ENCODE assay signal across 29 cellular contexts in the genomic region with DNA sequence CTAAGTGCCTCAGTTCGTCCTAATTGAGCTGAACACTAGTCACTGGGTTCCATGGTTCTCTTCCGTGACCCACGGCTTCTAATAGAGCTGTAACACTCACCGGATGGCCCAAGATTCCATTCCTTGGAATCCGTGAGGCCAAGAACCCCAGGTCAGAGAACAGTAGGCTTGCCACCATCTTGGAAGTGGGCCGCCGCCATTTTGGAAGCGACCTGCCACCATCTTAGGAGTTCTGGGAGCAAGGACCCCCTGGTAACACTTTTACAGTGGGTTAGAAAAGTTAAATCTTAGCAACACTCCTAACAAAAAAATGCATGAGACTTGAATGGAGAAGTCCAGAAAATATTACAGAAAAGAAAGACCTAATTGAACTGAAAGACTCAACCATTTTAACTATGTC.
"Had no signal": no experiment of that assay in that cellular context is flagged by ENCODE, and none has a peak within 500 bp of the region (broad histone marks: within the 10 kb centered on the region; RNA-seq: fewer than 3 reads in every experiment).

No MANE protein-coding gene starts in this region.

- H3K9me3 ChIP-seq: stomach, suprapubic skin, testis, thoracic aorta, thyroid gland, tibial artery, tibial nerve, transverse colon, upper lobe of left lung, upper lobe of right lung, uterus, vagina had no signal

- H3K4me3 ChIP-seq: stomach, suprapubic skin, testis, thoracic aorta, thyroid gland, tibial artery, tibial nerve, transverse colon, upper lobe of left lung, upper lobe of right lung, uterus, vagina had no signal

- H3K36me3 ChIP-seq: stomach, suprapubic skin, thoracic aorta, thyroid gland, tibial artery, tibial nerve, transverse colon, upper lobe of left lung, upper lobe of right lung, uterus, vagina had no signal

- H3K27ac ChIP-seq: stomach, suprapubic skin, testis, thoracic aorta, thyroid gland, tibial artery, tibial nerve, transverse colon, upper lobe of left lung, upper lobe of right lung, uterus, vagina had no signal

- H3K9me3 Mint-ChIP-seq: stimulated activated effector memory CD8-positive, alpha-beta T cell treated with anti-CD3 and anti-CD28 coated beads, Interleukin-12 subunit alpha, Interleukin-12 subunit beta, amount 100 ng/mL, for 72 hours; stimulated activated memory B cell treated with anti-CD40 and anti-IgM and Interleukin-4, amounts not matched to agents 10 μg/mL and 1 μg/mL and 100 μg/mL, for 72 hours; stimulated activated naive B cell treated with anti-CD40 and anti-IgM and Interleukin-4, amounts not matched to agents 10 μg/mL and 1 μg/mL and 100 μg/mL, for 72 hours; stimulated activated naive CD8-positive, alpha-beta T cell treated with anti-CD3 and anti-CD28 coated beads, Interleukin-15, amount 100 ng/mL, for 72 hours; stimulated activated naive CD8-positive, alpha-beta T cell treated with anti-CD3 and anti-CD28 coated beads, Interleukin-15, Interleukin-2, amounts not matched to agents 100 ng/mL and 50 ng/mL, for 24 hours; type B pancreatic cell had no signal

- H3K27ac Mint-ChIP-seq: stimulated activated effector memory CD8-positive, alpha-beta T cell treated with anti-CD3 and anti-CD28 coated beads, Interleukin-12 subunit alpha, Interleukin-12 subunit beta, amount 100 ng/mL, for 72 hours; stimulated activated memory B cell treated with anti-CD40 and anti-IgM and Interleukin-4, amounts not matched to agents 10 μg/mL and 1 μg/mL and 100 μg/mL, for 72 hours; stimulated activated naive B cell treated with anti-CD40 and anti-IgM and Interleukin-4, amounts not matched to agents 10 μg/mL and 1 μg/mL and 100 μg/mL, for 72 hours; stimulated activated naive CD8-positive, alpha-beta T cell treated with anti-CD3 and anti-CD28 coated beads, Interleukin-15, amount 100 ng/mL, for 72 hours; stimulated activated naive CD8-positive, alpha-beta T cell treated with anti-CD3 and anti-CD28 coated beads, Interleukin-15, Interleukin-2, amounts not matched to agents 100 ng/mL and 50 ng/mL, for 24 hours; type B pancreatic cell had no signal

- H3K4me1 Mint-ChIP-seq: stimulated activated effector memory CD8-positive, alpha-beta T cell treated with anti-CD3 and anti-CD28 coated beads, Interleukin-12 subunit alpha, Interleukin-12 subunit beta, amount 100 ng/mL, for 72 hours; stimulated activated memory B cell treated with anti-CD40 and anti-IgM and Interleukin-4, amounts not matched to agents 10 μg/mL and 1 μg/mL and 100 μg/mL, for 72 hours; stimulated activated naive B cell treated with anti-CD40 and anti-IgM and Interleukin-4, amounts not matched to agents 10 μg/mL and 1 μg/mL and 100 μg/mL, for 72 hours; stimulated activated naive CD8-positive, alpha-beta T cell treated with anti-CD3 and anti-CD28 coated beads, Interleukin-15, amount 100 ng/mL, for 72 hours had no signal

- H3K4me3 Mint-ChIP-seq: stimulated activated effector memory CD8-positive, alpha-beta T cell treated with anti-CD3 and anti-CD28 coated beads, Interleukin-12 subunit alpha, Interleukin-12 subunit beta, amount 100 ng/mL, for 72 hours; stimulated activated memory B cell treated with anti-CD40 and anti-IgM and Interleukin-4, amounts not matched to agents 10 μg/mL and 1 μg/mL and 100 μg/mL, for 72 hours; stimulated activated naive B cell treated with anti-CD40 and anti-IgM and Interleukin-4, amounts not matched to agents 10 μg/mL and 1 μg/mL and 100 μg/mL, for 72 hours; stimulated activated naive CD8-positive, alpha-beta T cell treated with anti-CD3 and anti-CD28 coated beads, Interleukin-15, amount 100 ng/mL, for 72 hours; stimulated activated naive CD8-positive, alpha-beta T cell treated with anti-CD3 and anti-CD28 coated beads, Interleukin-15, Interleukin-2, amounts not matched to agents 100 ng/mL and 50 ng/mL, for 24 hours; type B pancreatic cell had no signal

- H3K27me3 ChIP-seq: suprapubic skin, testis, thyroid gland, tibial nerve, transverse colon, upper lobe of left lung, upper lobe of right lung, uterus, vagina had no signal

- H3K4me1 ChIP-seq: tibial artery, tibial nerve, transverse colon, upper lobe of left lung, upper lobe of right lung, uterus, vagina had no signal

- FAIRE-seq: urothelium cell line had no signal

- ATAC-seq: stimulated activated effector memory CD8-positive, alpha-beta T cell treated with anti-CD3 and anti-CD28 coated beads, Interleukin-12 subunit alpha, Interleukin-12 subunit beta, amount 100 ng/mL, for 72 hours; stimulated activated memory B cell treated with anti-CD40 and anti-IgM and Interleukin-4, amounts not matched to agents 10 μg/mL and 1 μg/mL and 100 μg/mL, for 72 hours; stimulated activated naive B cell treated with anti-CD40 and anti-IgM and Interleukin-4, amounts not matched to agents 10 μg/mL and 1 μg/mL and 100 μg/mL, for 72 hours; stimulated activated naive CD8-positive, alpha-beta T cell treated with anti-CD3 and anti-CD28 coated beads, Interleukin-15, amount 100 ng/mL, for 72 hours; stimulated activated naive CD8-positive, alpha-beta T cell treated with anti-CD3 and anti-CD28 coated beads, Interleukin-15, Interleukin-2, amounts not matched to agents 100 U/mL and 50 U/mL, for 24 hours had no signal

- H3K36me3 Mint-ChIP-seq: stimulated activated effector memory CD8-positive, alpha-beta T cell treated with anti-CD3 and anti-CD28 coated beads, Interleukin-12 subunit alpha, Interleukin-12 subunit beta, amount 100 ng/mL, for 72 hours; stimulated activated memory B cell treated with anti-CD40 and anti-IgM and Interleukin-4, amounts not matched to agents 10 μg/mL and 1 μg/mL and 100 μg/mL, for 72 hours; stimulated activated naive B cell treated with anti-CD40 and anti-IgM and Interleukin-4, amounts not matched to agents 10 μg/mL and 1 μg/mL and 100 μg/mL, for 72 hours; type B pancreatic cell had no signal

- DNase-seq: stimulated activated CD4-positive, alpha-beta T cell treated with anti-CD3 and anti-CD28 coated beads, Interleukin-2, amount 100 ng/mL, for 48 hours; stimulated activated CD4-positive, alpha-beta T cell treated with anti-CD3 and anti-CD28 coated beads, Interleukin-4, amount 100 ng/mL, for 1 hour; stimulated activated CD4-positive, alpha-beta T cell treated with anti-CD3 and anti-CD28 coated beads, Interleukin-4, amount 100 ng/mL, for 24 hours; stimulated activated CD4-positive, alpha-beta T cell treated with anti-CD3 and anti-CD28 coated beads, Interleukin-4, amount 100 ng/mL, for 4 hours; stimulated activated CD8-positive, alpha-beta memory T cell treated with anti-CD3 and anti-CD28 coated beads, Interleukin-4, amount 100 ng/mL, for 48 hours; stimulated activated naive B cell treated with anti-CD40 and anti-IgM and Interleukin-4, amounts not matched to agents 10 μg/mL and 1 μg/mL and 100 μg/mL, for 72 hours; stimulated activated naive CD4-positive, alpha-beta T cell; stimulated activated naive CD4-positive, alpha-beta T cell treated with Interleukin-2 at 50 U/mL for 16 hours; stimulated activated naive CD8-positive, alpha-beta T cell treated with anti-CD3 and anti-CD28 coated beads, Interleukin-15, amount 100 ng/mL, for 72 hours; stimulated activated naive CD8-positive, alpha-beta T cell treated with anti-CD3 and anti-CD28 coated beads, Interleukin-15, Interleukin-2, amounts not matched to agents 100 U/mL and 50 U/mL, for 24 hours; stomach; substantia nigra; testis; thyroid gland; tibial artery; transverse colon; trophoblast cell; upper lobe of left lung; upper lobe of right lung; uterus had no signal
